ENCODE assay signal across 12 cellular contexts in genomic region chr13:71218960-71219359, GRCh38.
DNase-seq lines count a peak whose midpoint lies in the region; ATAC-seq and TF ChIP-seq lines count a peak whose summit lies in the region.
"Had no signal": no experiment of that assay in that cellular context is flagged by ENCODE, and none has a peak within 500 bp of the region (broad histone marks: within the 10 kb centered on the region; RNA-seq: fewer than 3 reads in every experiment).

No MANE protein-coding gene starts in this region.

- H3K4me1 Mint-ChIP-seq in stimulated activated naive CD8-positive, alpha-beta T cell treated with anti-CD3 and anti-CD28 coated beads, Interleukin-15, amount 100 ng/mL, for 72 hours: no peaks in the 10 kb centered on the region

- H3K9me3 Mint-ChIP-seq in stimulated activated naive CD8-positive, alpha-beta T cell treated with anti-CD3 and anti-CD28 coated beads, Interleukin-15, amount 100 ng/mL, for 72 hours: no peaks in the 10 kb centered on the region
- H3K9me3 Mint-ChIP-seq: T-helper 1 cell treated with Interleukin-12 subunit alpha and Interleukin-12 subunit beta and Interleukin-4 antibody, amounts not matched to agents 30 μg/mL and 1 μg/mL, for 36 hours had no signal

- ATAC-seq in stimulated activated naive CD8-positive, alpha-beta T cell treated with anti-CD3 and anti-CD28 coated beads, Interleukin-15, amount 100 ng/mL, for 72 hours: no peak

- no peak overlapping the region for H3K4me3 Mint-ChIP-seq in stimulated activated naive CD8-positive, alpha-beta T cell treated with anti-CD3 and anti-CD28 coated beads, Interleukin-15, amount 100 ng/mL, for 72 hours
- H3K4me3 Mint-ChIP-seq: T-helper 1 cell treated with Interleukin-12 subunit alpha and Interleukin-12 subunit beta and Interleukin-4 antibody, amounts not matched to agents 30 μg/mL and 1 μg/mL, for 36 hours had no signal

- TF ChIP-seq CTCF in GM10266 (IDR thresholded peaks at IDR 0.05; ENCODE audit: control insufficient read depth, insufficient read depth, low read depth, missing control alignments): peak; percentile 23

- H3K27ac Mint-ChIP-seq in stimulated activated naive CD8-positive, alpha-beta T cell treated with anti-CD3 and anti-CD28 coated beads, Interleukin-15, amount 100 ng/mL, for 72 hours: no peak overlapping the region
- H3K27ac Mint-ChIP-seq: T-helper 1 cell treated with Interleukin-12 subunit alpha and Interleukin-12 subunit beta and Interleukin-4 antibody, amounts not matched to agents 30 μg/mL and 1 μg/mL, for 36 hours had no signal

- DNase-seq in GM10266 (ENCODE audit: extremely low spot score) (peak; percentile 4), HT1080 (ENCODE audit: low read depth) (peak; percentile 36), SHP77 treated with DMSO at 0.1 percent for 48 hours (lab: John Stamatoyannopoulos, UW) (peak; percentile 24), kidney tubule cell (ENCODE audit: low spot score) (peak; percentile 6), activated T-cell treated with anti-CD3 and anti-CD28 coated beads for 4 hours (no peak)
- no peak for DNase-seq in activated CD8-positive, alpha-beta memory T cell treated with anti-CD3 and anti-CD28 coated beads for 24 hours
- no peak for DNase-seq in activated CD4-positive, alpha-beta T cell treated with anti-CD3 and anti-CD28 coated beads, Interleukin-2, amount 50 U/mL, for 1 hour
- no peak for DNase-seq in stimulated activated naive CD8-positive, alpha-beta T cell treated with anti-CD3 and anti-CD28 coated beads, Interleukin-15, amount 100 ng/mL, for 72 hours
- DNase-seq: activated effector memory CD4-positive, alpha-beta T cell treated with Interleukin-2 at 50 U/mL for 16 hours; GDM1; testis had no signal

- no peaks in the 10 kb centered on the region for H3K27me3 Mint-ChIP-seq in stimulated activated naive CD8-positive, alpha-beta T cell treated with anti-CD3 and anti-CD28 coated beads, Interleukin-15, amount 100 ng/mL, for 72 hours

Comparison
In these comparisons a context has a peak if more than half of its experiments do, and no peak if none do; other contexts are left out.
1. DNase-seq: peak in GM10266 (single experiment), HT1080 (single experiment), SHP77 treated with DMSO at 0.1 percent for 48 hours (single experiment) and kidney tubule cell (single experiment); none in activated T-cell treated with anti-CD3 and anti-CD28 coated beads for 4 hours (single experiment), activated CD8-positive, alpha-beta memory T cell treated with anti-CD3 and anti-CD28 coated beads for 24 hours (single experiment), activated CD4-positive, alpha-beta T cell treated with anti-CD3 and anti-CD28 coated beads, Interleukin-2, amount 50 U/mL, for 1 hour (single experiment) and stimulated activated naive CD8-positive, alpha-beta T cell treated with anti-CD3 and anti-CD28 coated beads, Interleukin-15, amount 100 ng/mL, for 72 hours (0 of 2).